ENCODE assay signal across 18 cellular contexts in genomic region chrX:55039471-55039870, GRCh38. TPM values are rescaled to one million over a fixed set of nuclear protein-coding genes. Genes with fewer than 3 reads are reported as not detected.
DNase-seq lines count a peak whose midpoint lies in the region; FAIRE-seq and TF ChIP-seq lines count a peak whose summit lies in the region.
"Had no signal": no experiment of that assay in that cellular context is flagged by ENCODE, and none has a peak within 500 bp of the region (broad histone marks: within the 10 kb centered on the region; RNA-seq: fewer than 3 reads in every experiment).

No MANE protein-coding gene starts in this region.

- H3K27ac ChIP-seq in PC-9 = 0 out of 2 replicates have a peak overlapping the region, but pooled peaks have one; percentile 29
- H3K27ac ChIP-seq in trophoblast cell (ENCODE audit: low read depth, low read length) = no peak overlapping the region
- H3K27ac ChIP-seq in right atrium auricular region = no peak overlapping the region
- H3K27ac ChIP-seq in thyroid gland = no peak overlapping the region

- H3K9me2 ChIP-seq in PC-9 (ENCODE audit: insufficient read depth) = no peaks in the 10 kb centered on the region

- H3K23ac ChIP-seq in trophoblast cell (ENCODE audit: low read length) = no peak overlapping the region

- H2AK5ac ChIP-seq in trophoblast cell (ENCODE audit: low read length) = no peak overlapping the region

- H2BK5ac ChIP-seq in trophoblast cell (ENCODE audit: low read depth, low read length, poor library complexity) = no peak overlapping the region

- no peak for FAIRE-seq in RCC 7860 (lab: Jason Lieb, UNC)
- FAIRE-seq: G401.6 had no signal

- CTCF ChIA-PET in PC-9 (lab: Charles Lee) = no interaction called here

- H3K4me3 ChIP-seq in PC-9 (no peak overlapping the region), epithelial cell of esophagus (ENCODE audit: low read length) (no peak overlapping the region), trophoblast cell (ENCODE audit: low read depth, low read length) (no peak overlapping the region), right atrium auricular region (no peak overlapping the region), thyroid gland (replicated peaks in 1 of 3) (no peak overlapping the region)

- TF ChIP-seq CTCF in PC-9 (conservative IDR thresholded peaks at IDR 0.05) (no peak), epithelial cell of esophagus (IDR thresholded peaks at IDR 0.05; ENCODE audit: insufficient read depth, low read depth, low read length, missing control alignments) (no peak), right atrium auricular region (IDR thresholded peaks at IDR 0.05) (no peak), thyroid gland (IDR thresholded peaks at IDR 0.05) (no peak)

- POLR2A ChIA-PET in PC-9 (lab: Charles Lee; ENCODE audit: unreplicated experiment) = no interaction called here

- BruUV-seq in PC-9 (replicated peaks; lab: Mats Ljungman, UMichigan) = no TSS peak

- no peak overlapping the region for H4K91ac ChIP-seq in trophoblast cell (ENCODE audit: low read depth, low read length)

- no peak overlapping the region for H2AFZ ChIP-seq in PC-9
- H2AFZ ChIP-seq in trophoblast cell (ENCODE audit: insufficient read depth, low read length, poor library complexity) = no peak overlapping the region

- no peak overlapping the region for H2BK12ac ChIP-seq in trophoblast cell (ENCODE audit: low read length)

- no peaks in the 10 kb centered on the region for H3K79me1 ChIP-seq in trophoblast cell (ENCODE audit: low read length)

- H3K18ac ChIP-seq in trophoblast cell (ENCODE audit: low read length) = no peak overlapping the region

- peak; percentile 28 for DNase-seq in GM04503 (ENCODE audit: low read depth)
- peak in 1 of 2 experiments; percentile 77 for DNase-seq in PC-9
- DNase-seq in epithelial cell of esophagus (ENCODE audit: low read depth) = peak; percentile 32
- DNase-seq in trophoblast cell = peak; percentile 54 to 88
- DNase-seq in RCC 7860 (ENCODE audit: low spot score) = no peak
- no peak for DNase-seq in right atrium auricular region (ENCODE audit: low spot score)
- DNase-seq in HT-29 (ENCODE audit: low spot score) = no peak
- DNase-seq in thyroid gland = no peak
- DNase-seq: C1 segment of cervical spinal cord, DMS79 treated with DMSO at 0.1 percent for 48 hours, KG1, NCI-H1436, NCI-H1930, NCI-H226, NCI-H524 had no signal

- no peak overlapping the region for H3K9ac ChIP-seq in trophoblast cell (ENCODE audit: low read length)

- no peak overlapping the region for H3K14ac ChIP-seq in trophoblast cell (ENCODE audit: low read length)

- H3K4ac ChIP-seq in trophoblast cell (ENCODE audit: low read depth, low read length) = no peak overlapping the region

- no peak overlapping the region for H4K8ac ChIP-seq in trophoblast cell (ENCODE audit: low read depth, low read length)

- no peaks in the 10 kb centered on the region for H4K20me1 ChIP-seq in PC-9 (ENCODE audit: insufficient read depth)

- no peaks in the 10 kb centered on the region for H3K36me3 ChIP-seq in PC-9 (ENCODE audit: low read depth)
- no peaks in the 10 kb centered on the region for H3K36me3 ChIP-seq in trophoblast cell (ENCODE audit: control insufficient read depth in 1 of 2, insufficient read depth in 2 of 2, low read length in 2 of 2)
- H3K36me3 ChIP-seq in right atrium auricular region = no peaks in the 10 kb centered on the region
- H3K36me3 ChIP-seq in thyroid gland = no peaks in the 10 kb centered on the region

- H3K27me3 ChIP-seq in PC-9 (ENCODE audit: insufficient read depth, low read depth) (no peaks in the 10 kb centered on the region), trophoblast cell (ENCODE audit: insufficient read depth, low read length) (no peaks in the 10 kb centered on the region), right atrium auricular region (no peaks in the 10 kb centered on the region), thyroid gland (no peaks in the 10 kb centered on the region)

- intact Hi-C loops in PC-9 (cut with micrococcal nuclease; ENCODE audit: unreplicated experiment) (no loop called here), thyroid gland (cut with DNase I) (no loop called here)

- H4K12ac ChIP-seq in trophoblast cell (ENCODE audit: low read depth, low read length) = no peak overlapping the region

- no peak for TF ChIP-seq POLR2A in thyroid gland (IDR thresholded peaks at IDR 0.05)

- H3K79me2 ChIP-seq in PC-9 (ENCODE audit: low read depth) = no peaks in the 10 kb centered on the region
- H3K79me2 ChIP-seq in trophoblast cell (ENCODE audit: control insufficient read depth, insufficient read depth, low read length, poor library complexity) = no peaks in the 10 kb centered on the region

- H3K9me3 ChIP-seq in PC-9 (ENCODE audit: insufficient read depth, low read depth) = no peaks in the 10 kb centered on the region
- H3K9me3 ChIP-seq in trophoblast cell (ENCODE audit: insufficient read depth, low read depth, low read length) = no peaks in the 10 kb centered on the region
- H3K9me3 ChIP-seq in right atrium auricular region = peaks cover 0 to 4% of the 10 kb centered on the region in 2 donors
- H3K9me3 ChIP-seq in thyroid gland = no peaks in the 10 kb centered on the region

- no CpG with 5 or more reads among the region's 3 CpGs for WGBS in trophoblast cell (ENCODE audit: extremely low coverage, insufficient coverage, insufficient read length)
- WGBS in thyroid gland, 2 donors = 82% methylated on average over 3 of the region's 3 CpGs

- H3K4me2 ChIP-seq in PC-9 (peak overlapping the region; percentile 49), trophoblast cell (ENCODE audit: low read length) (no peak overlapping the region)

- H3K4me1 ChIP-seq in PC-9 (replicated peaks; ENCODE audit: insufficient read depth) (peaks cover 15% of the 10 kb centered on the region; the same call in 1 of the 2 replicates), trophoblast cell (ENCODE audit: control insufficient read depth in 1 of 2, insufficient read depth in 2 of 2, low read length in 2 of 2) (no peaks in the 10 kb centered on the region), right atrium auricular region (no peaks in the 10 kb centered on the region), thyroid gland (no peaks in the 10 kb centered on the region)

- no peak overlapping the region for H2BK120ac ChIP-seq in trophoblast cell (ENCODE audit: insufficient read depth, low read length, poor library complexity)

- H3F3A ChIP-seq in PC-9 (ENCODE audit: insufficient read depth, low read depth) = 0 out of 2 replicates have a peak, but pooled peaks cover 3% of the 10 kb centered on the region

RNA-seq across cellular contexts. Expression of gene ALAS2, which starts 8.7 kb away (rescaled TPM):
- total RNA-seq in PC-9 (2021) (not detected in 2 replicates), right atrium auricular region (1 to 10 TPM; 8.3 to 9.8 TPM), thyroid gland (not detected)
- 0.04 TPM in 2 replicates for polyA plus RNA-seq in trophoblast cell (2013)
- total RNA-seq in HT-29 (2014; rRNA removed; shearing (Covaris generic)) = not detected in 2 replicates
- total RNA-seq: A673 had no signal

RNA-seq across cellular contexts. Expression of gene PAGE2B, which starts 35.4 kb away (rescaled TPM):
- not detected in 2 replicates for total RNA-seq in PC-9 (2021)
- polyA plus RNA-seq in trophoblast cell (2013) = 0.26 TPM in 1 of 2 replicates, not detected in the other
- total RNA-seq in right atrium auricular region = not detected
- not detected in 2 replicates for total RNA-seq in HT-29 (2014; rRNA removed; shearing (Covaris generic))
- not detected for total RNA-seq in thyroid gland
- total RNA-seq: A673, Right ventricle myocardium inferior had no signal

RNA-seq across cellular contexts. Expression of gene APEX2, which starts 39.3 kb away (rescaled TPM):
- 48.0 and 57.7 TPM in 2 replicates for total RNA-seq in PC-9 (2021)
- polyA plus RNA-seq in trophoblast cell (2013) = 16.1 and 16.4 TPM in 2 replicates
- 1 to 10 TPM; 6.6 to 7.7 TPM for total RNA-seq in right atrium auricular region
- 18.3 and 20.1 TPM in 2 replicates for total RNA-seq in HT-29 (2014; rRNA removed; shearing (Covaris generic))
- 10 to 100 TPM in 2 of 4 donors, 1 to 10 TPM in 2; 7.0 to 13.9 (median 9.7) TPM for total RNA-seq in thyroid gland

RNA-seq across cellular contexts. Expression of gene PFKFB1, which starts 45.5 kb away (rescaled TPM):
- total RNA-seq in PC-9 (2021) (0.63 and 0.74 TPM in 2 replicates), right atrium auricular region (not detected), thyroid gland (1 to 10 TPM in 2 of 4 donors, under 1 TPM in 2; 0.56 to 1.3 (median 0.93) TPM)
- 0.19 and 0.22 TPM in 2 replicates for polyA plus RNA-seq in trophoblast cell (2013)
- not detected in 2 replicates for total RNA-seq in HT-29 (2014; rRNA removed; shearing (Covaris generic))
- total RNA-seq: A673 had no signal

RNA-seq across cellular contexts. Expression of gene PAGE2, which starts 49.3 kb away (rescaled TPM):
- total RNA-seq in PC-9 (2021) (not detected in 2 replicates), right atrium auricular region (not detected), thyroid gland (not detected)
- 0.11 TPM in 1 of 2 replicates, not detected in the other for polyA plus RNA-seq in trophoblast cell (2013)
- total RNA-seq in HT-29 (2014; rRNA removed; shearing (Covaris generic)) = not detected in 2 replicates
- total RNA-seq: A673, Right ventricle myocardium inferior had no signal

Comparison
In these comparisons a context has a peak if more than half of its experiments do, and no peak if none do; other contexts are left out.
1. DNase-seq: peak in GM04503 (single experiment), epithelial cell of esophagus (single experiment) and trophoblast cell (2 of 2); none in RCC 7860 (single experiment), right atrium auricular region (single experiment), HT-29 (single experiment) and thyroid gland (0 of 2).